ENCODE assay signal across 26 cellular contexts in genomic region chr11:11143849-11144248, GRCh38.
"Had no signal": no experiment of that assay in that cellular context is flagged by ENCODE, and none has a peak within 500 bp of the region (broad histone marks: within the 10 kb centered on the region; RNA-seq: fewer than 3 reads in every experiment).

No MANE protein-coding gene starts in this region.

- DNase-seq: colonic mucosa; effector CD8-positive, alpha-beta T cell; foreskin keratinocyte; hypothalamus; immature natural killer cell; left ventricle myocardium superior; lower lobe of right lung; naive thymus-derived CD8-positive, alpha-beta T cell; nephron progenitor cell; nucleus accumbens; ovary; stimulated activated CD4-positive, alpha-beta T cell treated with anti-CD3 and anti-CD28 coated beads, Interleukin-12 subunit alpha, Interleukin-12 subunit beta, amount 100 ng/mL, for 4 hours; stimulated activated CD4-positive, alpha-beta T cell treated with anti-CD3 and anti-CD28 coated beads, Interleukin-1b, Interleukin-23, amount 100 ng/mL, for 48 hours; stimulated activated CD4-positive, alpha-beta T cell treated with anti-CD3 and anti-CD28 coated beads, Interleukin-4, amount 100 ng/mL, for 1 hour; stimulated activated CD8-positive, alpha-beta memory T cell treated with anti-CD3 and anti-CD28 coated beads, Interleukin-4, amount 100 ng/mL, for 48 hours; stimulated activated naive CD4-positive, alpha-beta T cell; stimulated activated naive CD8-positive, alpha-beta T cell treated with anti-CD3 and anti-CD28 coated beads, Interleukin-15, amount 100 ng/mL, for 72 hours had no signal

- H3K27me3 Mint-ChIP-seq: naive thymus-derived CD8-positive, alpha-beta T cell; stimulated activated naive CD8-positive, alpha-beta T cell treated with anti-CD3 and anti-CD28 coated beads, Interleukin-15, amount 100 ng/mL, for 72 hours; type B pancreatic cell had no signal

- ATAC-seq: esophagus mucosa; foreskin keratinocyte; left ventricle myocardium superior; lower lobe of right lung; naive thymus-derived CD8-positive, alpha-beta T cell; sciatic nerve; stimulated activated naive CD8-positive, alpha-beta T cell treated with anti-CD3 and anti-CD28 coated beads, Interleukin-15, amount 100 ng/mL, for 72 hours had no signal

- H3K9me3 Mint-ChIP-seq: dendritic cell treated with granulocyte-macrophage colony-stimulating factor and Interleukin-4, amounts not matched to agents 40 ng/mL and 50 ng/mL, for 4 days; endodermal cell; immature natural killer cell; nephron progenitor cell had no signal

- H3K4me3 Mint-ChIP-seq: dendritic cell treated with granulocyte-macrophage colony-stimulating factor and Interleukin-4, amounts not matched to agents 40 ng/mL and 50 ng/mL, for 4 days; endodermal cell; immature natural killer cell; naive thymus-derived CD8-positive, alpha-beta T cell; nephron progenitor cell; stimulated activated naive CD8-positive, alpha-beta T cell treated with anti-CD3 and anti-CD28 coated beads, Interleukin-15, amount 100 ng/mL, for 72 hours; type B pancreatic cell had no signal

- H3K4me1 ChIP-seq: colonic mucosa, foreskin keratinocyte had no signal

- H3K9me3 ChIP-seq: colonic mucosa, lower lobe of right lung, ovary, right atrium auricular region, suprapubic skin had no signal

- H3K36me3 Mint-ChIP-seq: immature natural killer cell, type B pancreatic cell had no signal

- H3K27me3 ChIP-seq: colonic mucosa, foreskin keratinocyte, ovary, right atrium auricular region, suprapubic skin had no signal

- H3K4me3 ChIP-seq: colonic mucosa, lower lobe of right lung, ovary, right atrium auricular region, smooth muscle cell, suprapubic skin had no signal

- H3K27ac Mint-ChIP-seq: dendritic cell treated with granulocyte-macrophage colony-stimulating factor and Interleukin-4, amounts not matched to agents 40 ng/mL and 50 ng/mL, for 4 days; endodermal cell; immature natural killer cell; nephron progenitor cell; stimulated activated naive CD8-positive, alpha-beta T cell treated with anti-CD3 and anti-CD28 coated beads, Interleukin-15, amount 100 ng/mL, for 72 hours; type B pancreatic cell had no signal

- H3K4me1 Mint-ChIP-seq: endodermal cell, immature natural killer cell had no signal

- H3K27ac ChIP-seq: colonic mucosa, epithelial cell of prostate, foreskin keratinocyte, lower lobe of right lung, ovary, right atrium auricular region, suprapubic skin had no signal

- H3K36me3 ChIP-seq: colonic mucosa, lower lobe of right lung, ovary, right atrium auricular region, suprapubic skin had no signal

- H3K4me2 ChIP-seq: smooth muscle cell had no signal
